In the genomic region with DNA sequence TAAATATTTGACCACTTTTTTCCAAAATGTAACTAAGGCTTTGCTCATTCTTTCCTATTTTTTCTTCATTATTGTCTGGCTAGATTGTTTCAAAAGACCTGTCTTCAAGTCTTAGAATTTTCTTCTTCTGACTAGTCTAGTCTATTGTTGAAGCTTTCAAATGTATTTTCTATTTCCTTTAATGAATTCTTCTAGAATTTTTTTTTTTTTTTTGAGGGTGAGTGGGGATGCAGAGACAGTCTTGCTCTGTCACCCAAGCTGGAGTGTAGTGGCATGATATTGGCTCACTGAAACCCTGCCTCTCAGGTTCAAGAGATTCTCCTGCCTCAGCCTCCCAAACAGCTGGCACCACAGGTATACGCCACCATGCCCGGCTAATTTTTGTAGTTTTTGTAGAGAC, we compare ENCODE assay signal across 33 cellular contexts.
"Had no signal": no experiment of that assay in that cellular context is flagged by ENCODE, and none has a peak within 500 bp of the region (broad histone marks: within the 10 kb centered on the region; RNA-seq: fewer than 3 reads in every experiment).

No MANE protein-coding gene starts in this region.

- DNase-seq: activated effector memory CD4-positive, alpha-beta T cell treated with anti-CD3 and anti-CD28 coated beads, Interleukin-2, amount 50 U/mL, for 16 hours; activated effector memory CD4-positive, alpha-beta T cell treated with Interleukin-2 at 50 U/mL for 16 hours; activated gamma-delta T cell; activated gamma-delta T cell treated with Interleukin-2 at 50 U/mL for 16 hours; activated naive CD4-positive, alpha-beta T cell; activated naive CD4-positive, alpha-beta T cell treated with anti-CD3 and anti-CD28 coated beads for 36 hours; activated naive CD4-positive, alpha-beta T cell treated with anti-CD3 and anti-CD28 coated beads, Interleukin-2, amount 10 ng/mL, durations not matched to agents 7 days and 5 days; activated naive CD4-positive, alpha-beta T cell treated with anti-CD3 and anti-CD28 coated beads, Interleukin-2, amount 50 U/mL, for 16 hours; activated naive CD4-positive, alpha-beta T cell treated with Interleukin-2 at 50 U/mL for 16 hours; activated naive CD8-positive, alpha-beta T cell treated with anti-CD3 and anti-CD28 coated beads for 36 hours; activated naive CD8-positive, alpha-beta T cell treated with anti-CD3 and anti-CD28 coated beads, Interleukin-2, amount 10 ng/mL, durations not matched to agents 7 days and 5 days; activated naive CD8-positive, alpha-beta T cell treated with anti-CD3 and anti-CD28 coated beads, Interleukin-2, amount 50 U/mL, for 24 hours; activated T-cell treated with anti-CD3 and anti-CD28 coated beads, Interleukin-2, amount 50 U/mL, for 24 hours; activated T-cell treated with anti-CD3 and anti-CD28 coated beads, Interleukin-2, amount 50 U/mL, for 4 hours; activated T-cell treated with anti-CD3 and anti-CD28 coated beads, Interleukin-2, amount 50 U/mL, for 48 hours; activated T-cell treated with anti-CD3 and anti-CD28 coated beads, Interleukin-2, amount 50 U/mL, for 72 hours; adrenal gland; amniotic stem cell; amygdala; anterior cingulate cortex; aorta; body of pancreas; brain microvascular endothelial cell; caudate nucleus; central memory CD4-positive, alpha-beta T cell; cerebellar nuclear complex had no signal

- H3K4me3 ChIP-seq: adrenal gland, ascending aorta, body of pancreas, breast epithelium, cardiac muscle cell had no signal

- H3K36me3 ChIP-seq: adrenal gland, ascending aorta, brain microvascular endothelial cell, breast epithelium, cardiac muscle cell had no signal

- H3K9me3 ChIP-seq: adrenal gland, body of pancreas had no signal

- H3K27me3 ChIP-seq: adrenal gland, ascending aorta, body of pancreas, brain microvascular endothelial cell, breast epithelium, cardiac muscle cell had no signal

- FAIRE-seq: astrocyte, bronchial epithelial cell had no signal

- H3K27ac ChIP-seq: adrenal gland, ascending aorta, body of pancreas, brain microvascular endothelial cell, breast epithelium, cardiac muscle cell had no signal

- ATAC-seq: activated naive CD4-positive, alpha-beta T cell treated with anti-CD3 and anti-CD28 coated beads, Interleukin-2, amount 50 U/mL, for 72 hours; activated naive CD8-positive, alpha-beta T cell treated with anti-CD3 and anti-CD28 coated beads, Interleukin-2, amount 50 U/mL, for 24 hours; activated T-cell treated with anti-CD3 and anti-CD28 coated beads, Interleukin-2, amount 50 U/mL, for 4 hours; activated T-cell treated with anti-CD3 and anti-CD28 coated beads, Interleukin-2, amount 50 U/mL, for 72 hours; activated T-helper 17 cell treated with anti-CD3 and anti-CD28 coated beads, Interleukin-2, amount 50 U/mL, for 72 hours; body of pancreas had no signal

- H3K4me1 ChIP-seq: adrenal gland, ascending aorta, body of pancreas, breast epithelium had no signal
